Comparison of ENCODE assay signal across 13 cellular contexts in genomic region chr2:134248913-134249312, GRCh38.
"Had no signal": no experiment of that assay in that cellular context is flagged by ENCODE, and none has a peak within 500 bp of the region (broad histone marks: within the 10 kb centered on the region; RNA-seq: fewer than 3 reads in every experiment).

No MANE protein-coding gene starts in this region.

- H3K27me3 Mint-ChIP-seq: activated naive CD8-positive, alpha-beta T cell treated with anti-CD3 and anti-CD28 coated beads, Interleukin-2, amount 50 U/mL, for 24 hours had no signal

- H3K4me3 Mint-ChIP-seq: activated CD4-positive, alpha-beta memory T cell treated with anti-CD3 and anti-CD28 coated beads, Interleukin-2, amount 10 ng/mL, durations not matched to agents 7 days and 5 days; neural crest cell had no signal

- H3K36me3 ChIP-seq: cardiac muscle cell, pancreas, transverse colon had no signal

- ATAC-seq: activated naive CD8-positive, alpha-beta T cell treated with anti-CD3 and anti-CD28 coated beads, Interleukin-2, amount 50 U/mL, for 24 hours; pancreas had no signal

- DNase-seq: activated CD4-positive, alpha-beta memory T cell treated with anti-CD3 and anti-CD28 coated beads, Interleukin-2, amount 10 ng/mL, durations not matched to agents 7 days and 5 days; activated naive CD4-positive, alpha-beta T cell treated with Interleukin-2 at 50 U/mL for 16 hours; activated naive CD8-positive, alpha-beta T cell treated with anti-CD3 and anti-CD28 coated beads, Interleukin-2, amount 50 U/mL, for 24 hours; effector CD8-positive, alpha-beta T cell; foreskin melanocyte; heart right ventricle; islet precursor cell; pancreas; transverse colon had no signal

- H3K27me3 ChIP-seq: cardiac muscle cell, heart right ventricle, pancreas, transverse colon had no signal

- H3K4me3 ChIP-seq: cardiac muscle cell, coronary artery, heart right ventricle, pancreas, skin epidermis, transverse colon had no signal

- H3K27ac ChIP-seq: cardiac muscle cell, coronary artery, heart right ventricle, pancreas, skin epidermis, transverse colon had no signal

- H3K9me3 Mint-ChIP-seq: activated CD4-positive, alpha-beta memory T cell treated with anti-CD3 and anti-CD28 coated beads, Interleukin-2, amount 10 ng/mL, durations not matched to agents 7 days and 5 days; activated naive CD8-positive, alpha-beta T cell treated with anti-CD3 and anti-CD28 coated beads, Interleukin-2, amount 50 U/mL, for 24 hours; neural crest cell had no signal

- H3K27ac Mint-ChIP-seq: activated CD4-positive, alpha-beta memory T cell treated with anti-CD3 and anti-CD28 coated beads, Interleukin-2, amount 10 ng/mL, durations not matched to agents 7 days and 5 days had no signal

- H3K9me3 ChIP-seq: heart right ventricle, pancreas, transverse colon had no signal
